ENCODE assay signal across 9 cellular contexts in genomic region chr2:171409436-171409971, GRCh38. TPM values are rescaled to one million over a fixed set of nuclear protein-coding genes. Genes with fewer than 3 reads are reported as not detected.
DNase-seq lines count a peak whose midpoint lies in the region; ATAC-seq and TF ChIP-seq lines count a peak whose summit lies in the region.
"Had no signal": no experiment of that assay in that cellular context is flagged by ENCODE, and none has a peak within 500 bp of the region (broad histone marks: within the 10 kb centered on the region; RNA-seq: fewer than 3 reads in every experiment).

No MANE protein-coding gene starts in this region.

- H3K27me3 Mint-ChIP-seq in progenitor cell of endocrine pancreas = no peaks in the 10 kb centered on the region

- peaks cover 2% of the 10 kb centered on the region for H3K4me1 Mint-ChIP-seq in progenitor cell of endocrine pancreas (ENCODE audit: low read depth)

- H3K36me3 ChIP-seq in esophagus muscularis mucosa (no peaks in the 10 kb centered on the region), psoas muscle (ENCODE audit: insufficient read depth in 1 of 2, low read depth in 1 of 2) (no peaks in the 10 kb centered on the region)

- H3K27me3 ChIP-seq in esophagus muscularis mucosa = no peaks in the 10 kb centered on the region
- no peaks in the 10 kb centered on the region for H3K27me3 ChIP-seq in psoas muscle (ENCODE audit: insufficient read depth in 3 of 3, low read length in 2 of 3)

- WGBS in esophagus muscularis mucosa = 66% methylated on average over 8 of the region's 8 CpGs
- 55 to 70% (median 70%) methylated on average over 8 of the region's 8 CpGs for WGBS in psoas muscle, 3 donors

- H3K4me3 ChIP-seq in esophagus muscularis mucosa (peak overlapping the region; percentile 33 to 48 (median 35)), psoas muscle (peak overlapping the region; percentile 40)

- DNase-seq in SK-MEL-5 (ENCODE audit: low read depth, low spot score) (peak; percentile 33), esophagus muscularis mucosa (ENCODE audit: extremely low spot score) (no peak), psoas muscle (no peak), DMS53 treated with DMSO at 0.1 percent for 48 hours (lab: John Stamatoyannopoulos, UW; ENCODE audit: unreplicated experiment) (no peak), progenitor cell of endocrine pancreas (ENCODE audit: low spot score, unreplicated experiment) (no peak)
- DNase-seq in stimulated activated CD4-positive, alpha-beta T cell treated with anti-CD3 and anti-CD28 coated beads, Interleukin-12 subunit alpha, Interleukin-12 subunit beta, amount 100 ng/mL, for 4 hours = no peak
- DNase-seq: T1000 had no signal

- H3K27ac Mint-ChIP-seq in progenitor cell of endocrine pancreas = no peak overlapping the region

- H3K4me1 ChIP-seq in esophagus muscularis mucosa (peaks cover 7 to 37% (median 27%) of the 10 kb centered on the region in 4 donors), psoas muscle (no peaks in the 10 kb centered on the region)

- H3K9me3 ChIP-seq in esophagus muscularis mucosa = no peaks in the 10 kb centered on the region
- no peaks in the 10 kb centered on the region for H3K9me3 ChIP-seq in psoas muscle

- TF ChIP-seq CTCF in esophagus muscularis mucosa (IDR thresholded peaks at IDR 0.05) = no peak
- no peak for TF ChIP-seq CTCF in psoas muscle (IDR thresholded peaks at IDR 0.05)
- TF ChIP-seq CTCF in progenitor cell of endocrine pancreas (IDR thresholded peaks at IDR 0.05; ENCODE audit: unreplicated experiment) = no peak

- in situ Hi-C loops in SK-MEL-5 (cut with HindIII; ENCODE audit: low pct_unique_long_range_greater_than_20kb, low sequenced_read_pairs) = no loop called here

- intact Hi-C loops in esophagus muscularis mucosa (cut with DNase I) = no loop called here
- intact Hi-C loops in psoas muscle (cut with DNase I) = no loop called here

- no peaks in the 10 kb centered on the region for H3K36me3 Mint-ChIP-seq in progenitor cell of endocrine pancreas (ENCODE audit: insufficient read depth)

- TF ChIP-seq EP300 in esophagus muscularis mucosa (IDR thresholded peaks at IDR 0.05) = no peak

- ATAC-seq in GM19395 (IDR thresholded peaks at IDR 0.05; ENCODE audit: unreplicated experiment) (peak; percentile 42), psoas muscle (no peak), GM18909 (IDR thresholded peaks at IDR 0.05; ENCODE audit: poor library complexity, unreplicated experiment) (no peak)

- TF ChIP-seq POLR2A in esophagus muscularis mucosa (IDR thresholded peaks at IDR 0.05; ENCODE audit: low read depth) = no peak

- H3K27ac ChIP-seq in esophagus muscularis mucosa (replicated peaks in 1 of 4) (peak overlapping the region in 3 of 4 donors; percentile 17 to 53 (median 40)), psoas muscle (no peak overlapping the region)

- H3K4me3 Mint-ChIP-seq in progenitor cell of endocrine pancreas (ENCODE audit: low read depth) = no peak overlapping the region

- H3K9me3 Mint-ChIP-seq in progenitor cell of endocrine pancreas (ENCODE audit: low read depth) = no peaks in the 10 kb centered on the region

RNA-seq across cellular contexts. Expression of gene METTL8, which starts 24.3 kb away (rescaled TPM):
- 37.1 and 39.3 TPM in 2 replicates for total RNA-seq in SK-MEL-5 (2014; rRNA removed; shearing (Covaris generic))
- polyA plus RNA-seq in SK-MEL-5 (2015; cell fraction: cytosol; rRNA removed) = 16.8 and 28.2 TPM in 2 replicates
- 16.1 and 47.4 TPM in 2 replicates for polyA plus RNA-seq in SK-MEL-5 (2015; cell fraction: nucleus; rRNA removed)
- total RNA-seq in esophagus muscularis mucosa = 10 to 100 TPM; 22.1 to 43.3 (median 31.5) TPM
- total RNA-seq in psoas muscle = 10 to 100 TPM in 3 of 4 donors, 1 to 10 TPM in 1; 8.0 to 15.5 (median 12.4) TPM
- 10 to 100 TPM in 1 of 3 donors, 1 to 10 TPM in 2; 3.0 to 10.8 (median 9.9) TPM for polyA plus RNA-seq in psoas muscle
- total RNA-seq in progenitor cell of endocrine pancreas = 23.5 and 26.9 TPM in 2 replicates

RNA-seq across cellular contexts. Expression of gene DCAF17, which starts 24.5 kb away (rescaled TPM):
- total RNA-seq in SK-MEL-5 (2014; rRNA removed; shearing (Covaris generic)) = 14.6 and 17.6 TPM in 2 replicates
- 7.4 and 11.7 TPM in 2 replicates for polyA plus RNA-seq in SK-MEL-5 (2015; cell fraction: cytosol; rRNA removed)
- polyA plus RNA-seq in SK-MEL-5 (2015; cell fraction: nucleus; rRNA removed) = 38.1 and 46.9 TPM in 2 replicates
- total RNA-seq in esophagus muscularis mucosa (10 to 100 TPM; 12.0 to 22.8 (median 14.3) TPM), psoas muscle (10 to 100 TPM in 1 of 4 donors, 1 to 10 TPM in 3; 7.1 to 10.8 (median 8.5) TPM), progenitor cell of endocrine pancreas (25.8 and 26.0 TPM in 2 replicates)
- 10 to 100 TPM in 1 of 3 donors, 1 to 10 TPM in 2; 3.1 to 10.3 (median 4.3) TPM for polyA plus RNA-seq in psoas muscle
